In genomic region chr1:1619917-1620361, GRCh38 we compare ENCODE assay signal across 10 cellular contexts. TPM values are rescaled to one million over a fixed set of nuclear protein-coding genes. Genes with fewer than 3 reads are reported as not detected.
A peak's percentile ranks its signal among the peaks of the same experiment; 100 is the strongest.
DNase-seq lines count a peak whose midpoint lies in the region; ATAC-seq and TF ChIP-seq lines count a peak whose summit lies in the region.
"Had no signal": no experiment of that assay in that cellular context is flagged by ENCODE, and none has a peak within 500 bp of the region (broad histone marks: within the 10 kb centered on the region; RNA-seq: fewer than 3 reads in every experiment).

No MANE protein-coding gene starts in this region.

- H3K27ac ChIP-seq in A673 (ENCODE audit: low read depth, low read length, poor library complexity, severe bottlenecking): no peak overlapping the region

- no peak overlapping the region for H3K4me3 Mint-ChIP-seq in stimulated activated memory B cell treated with anti-CD40 and anti-IgM and Interleukin-4, amounts not matched to agents 10 μg/mL and 1 μg/mL and 100 μg/mL, for 72 hours
- H3K4me3 Mint-ChIP-seq: CD4-positive, alpha-beta T cell had no signal

- no peaks in the 10 kb centered on the region for H3K27me3 Mint-ChIP-seq in stimulated activated memory B cell treated with anti-CD40 and anti-IgM and Interleukin-4, amounts not matched to agents 10 μg/mL and 1 μg/mL and 100 μg/mL, for 72 hours
- H3K27me3 Mint-ChIP-seq: CD4-positive, alpha-beta T cell had no signal

- CTCF ChIA-PET in A673 (lab: Charles Lee): no interaction called here

- H3K36me3 ChIP-seq in A673 (ENCODE audit: insufficient read depth, low read length, poor library complexity, severe bottlenecking): no peaks in the 10 kb centered on the region

- ATAC-seq in stimulated activated memory B cell treated with anti-CD40 and anti-IgM and Interleukin-4, amounts not matched to agents 10 μg/mL and 1 μg/mL and 100 μg/mL, for 72 hours: no peak

- DNase-seq in A673 (ENCODE audit: low spot score) (no peak), fibroblast of pulmonary artery (ENCODE audit: low read depth) (no peak), NCI-H2171 treated with DMSO at 0.1 percent for 48 hours (lab: John Stamatoyannopoulos, UW) (no peak), GM19240 (ENCODE audit: insufficient read length, low spot score) (no peak)
- DNase-seq: CD4-positive, alpha-beta T cell; midbrain; NCI-H1436; SHP77 treated with DMSO at 0.1 percent for 48 hours had no signal

- no peaks in the 10 kb centered on the region for H3K36me3 Mint-ChIP-seq in stimulated activated memory B cell treated with anti-CD40 and anti-IgM and Interleukin-4, amounts not matched to agents 10 μg/mL and 1 μg/mL and 100 μg/mL, for 72 hours

- intact Hi-C loops in A673 (cut with micrococcal nuclease; ENCODE audit: unreplicated experiment): no loop called here

- TF ChIP-seq CTCF in A673 (conservative IDR thresholded peaks at IDR 0.05; ENCODE audit: low read depth, low read length) (peak; percentile 38; the same call in 1 of the 2 replicates), fibroblast of pulmonary artery (IDR thresholded peaks at IDR 0.05; ENCODE audit: low read length, missing control alignments) (peak; percentile 27)

- no peaks in the 10 kb centered on the region for H3K27me3 ChIP-seq in A673 (replicated peaks; ENCODE audit: insufficient read depth, low read depth, low read length, poor library complexity)

- H3K4me3 ChIP-seq in A673 (ENCODE audit: low read depth, low read length, poor library complexity, severe bottlenecking) (no peak overlapping the region), fibroblast of pulmonary artery (replicated peaks; ENCODE audit: low read depth, low read length) (no peak overlapping the region)

- POLR2A ChIA-PET in A673 (lab: Charles Lee; ENCODE audit: low non-redundant PET): no interaction called here

- H3K9me3 ChIP-seq in A673 (ENCODE audit: low read depth, low read length, poor library complexity, severe bottlenecking): no peaks in the 10 kb centered on the region

- no peaks in the 10 kb centered on the region for H3K4me1 ChIP-seq in A673 (ENCODE audit: insufficient read depth, low read length, poor library complexity, severe bottlenecking)

- TF ChIP-seq RAD21 in Ishikawa (IDR thresholded peaks at IDR 0.05; ENCODE audit: low read depth): peak; percentile 39

- no peaks in the 10 kb centered on the region for H3K9me3 Mint-ChIP-seq in stimulated activated memory B cell treated with anti-CD40 and anti-IgM and Interleukin-4, amounts not matched to agents 10 μg/mL and 1 μg/mL and 100 μg/mL, for 72 hours
- H3K9me3 Mint-ChIP-seq: CD4-positive, alpha-beta T cell had no signal

- no peak for TF ChIP-seq EP300 in Ishikawa (IDR thresholded peaks at IDR 0.05; ENCODE audit: borderline replicate concordance)

- no TSS peak for BruUV-seq in A673 (replicated peaks; lab: Mats Ljungman, UMichigan)

- no peak overlapping the region for H3K27ac Mint-ChIP-seq in stimulated activated memory B cell treated with anti-CD40 and anti-IgM and Interleukin-4, amounts not matched to agents 10 μg/mL and 1 μg/mL and 100 μg/mL, for 72 hours
- H3K27ac Mint-ChIP-seq: CD4-positive, alpha-beta T cell had no signal

- H3K4me1 Mint-ChIP-seq in stimulated activated memory B cell treated with anti-CD40 and anti-IgM and Interleukin-4, amounts not matched to agents 10 μg/mL and 1 μg/mL and 100 μg/mL, for 72 hours: peaks cover 21% of the 10 kb centered on the region

TF ChIP-seq in Ishikawa, 13 proteins besides CTCF, POLR2A, EP300 and RAD21:
- no peak for TF ChIP-seq REST (IDR thresholded peaks at IDR 0.05; ENCODE audit: low read depth)
- no peak for TF ChIP-seq CREB1 (IDR thresholded peaks at IDR 0.05; ENCODE audit: low read depth)
- TF ChIP-seq TCF12 (IDR thresholded peaks at IDR 0.05; ENCODE audit: low read depth): no peak
TF ChIP-seq in Ishikawa: peak in this region for 0.

RNA-seq across cellular contexts. Expression of gene MIB2, which starts 4.6 kb away (rescaled TPM):
- total RNA-seq in A673 (2021): 38.7 and 49.8 TPM in 2 replicates

RNA-seq across cellular contexts. Expression of gene MMP23B, which starts 12.0 kb away (rescaled TPM):
- total RNA-seq in A673 (2021): 0.55 and 0.67 TPM in 2 replicates

RNA-seq across cellular contexts. Expression of gene FNDC10, which starts 20.0 kb away (rescaled TPM):
- 1.7 and 2.5 TPM in 2 replicates for total RNA-seq in A673 (2021)

RNA-seq across cellular contexts. Expression of gene CDK11B, which starts 38.9 kb away (rescaled TPM):
- total RNA-seq in A673 (2021): 38.1 and 39.4 TPM in 2 replicates

RNA-seq across cellular contexts. Expression of gene SSU72, which starts 45.3 kb away (rescaled TPM):
- 182 and 193 TPM in 2 replicates for total RNA-seq in A673 (2021)
